Comparison of ENCODE assay signal across 7 cellular contexts in the genomic region with DNA sequence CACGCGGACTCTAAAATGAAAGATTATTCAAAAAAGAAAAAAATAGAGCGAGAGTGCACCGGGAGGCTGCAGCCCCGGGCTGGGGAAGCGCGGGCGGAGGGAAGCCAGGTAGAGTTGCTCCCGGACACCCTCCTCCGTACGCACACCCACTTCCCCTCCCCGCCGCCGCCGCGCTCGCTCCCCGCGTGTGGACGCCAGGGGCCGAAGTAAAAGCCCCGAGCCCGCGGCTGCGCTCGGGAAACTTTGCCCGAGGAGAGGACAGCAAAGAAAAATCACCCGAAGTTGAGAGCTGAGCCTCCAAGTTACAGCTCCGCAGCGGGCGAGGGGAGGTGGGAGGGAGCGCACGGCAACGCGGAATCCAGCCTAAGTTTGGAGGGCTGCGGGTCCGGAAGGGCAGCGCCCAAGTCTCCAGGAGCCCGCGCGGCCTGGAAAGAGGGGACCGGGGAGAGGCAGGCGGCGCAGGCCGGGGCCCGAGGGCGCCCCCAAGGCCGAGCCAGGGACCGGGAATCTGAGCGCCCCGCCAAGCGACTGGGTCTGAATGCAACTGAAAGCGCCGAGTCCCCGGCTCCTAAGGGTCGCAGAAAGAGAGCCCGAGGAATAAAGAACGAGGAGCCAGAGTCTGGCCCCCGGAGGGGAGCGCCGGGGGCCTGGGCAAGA. TPM values are rescaled to one million over a fixed set of nuclear protein-coding genes. Genes with fewer than 3 reads are reported as not detected.
DNase-seq lines count a peak whose midpoint lies in the region; TF ChIP-seq lines count a peak whose summit lies in the region.

No MANE protein-coding gene starts in this region.

- WGBS in endodermal cell (ENCODE audit: insufficient coverage in 1 of 2, insufficient read length in 1 of 2), 2 experiments: 0% methylated on average over 26 to 61 of the region's 61 CpGs

- peak; percentile 65 for DNase-seq in GDM1 (lab: John Stamatoyannopoulos, UW)
- DNase-seq in HFF-Myc (ENCODE audit: extremely low read depth, low read depth): no peak
- no peak for DNase-seq in SK-N-MC (ENCODE audit: low read depth, low spot score)
- DNase-seq in endodermal cell: peak; percentile 88
- DNase-seq in middle frontal gyrus (ENCODE audit: extremely low spot score, low spot score): no peak
- no peak for DNase-seq in T-helper 9 cell

- H3K27me3 Mint-ChIP-seq in endodermal cell (ENCODE audit: insufficient read depth): peaks cover 43% of the 10 kb centered on the region

- H3K9me3 ChIP-seq in SK-N-MC (ENCODE audit: low read depth, low read length) (no peaks in the 10 kb centered on the region), endodermal cell (ENCODE audit: control insufficient read depth, low read length) (no peaks in the 10 kb centered on the region), mucosa of rectum (ENCODE audit: control insufficient read depth in 2 of 2, low read length in 2 of 2) (no peaks in the 10 kb centered on the region)

- no peaks in the 10 kb centered on the region for H3K36me3 ChIP-seq in SK-N-MC (ENCODE audit: insufficient read depth, low read length)
- no peaks in the 10 kb centered on the region for H3K36me3 ChIP-seq in endodermal cell (ENCODE audit: control insufficient read depth, insufficient read depth, low read length)
- no peaks in the 10 kb centered on the region for H3K36me3 ChIP-seq in mucosa of rectum (ENCODE audit: control insufficient read depth in 2 of 2, insufficient read depth in 2 of 2, low read length in 2 of 2)

- H3K4me3 ChIP-seq in HFF-Myc (replicated peaks; ENCODE audit: low read depth, low read length): peak overlapping the region; percentile 64
- H3K4me3 ChIP-seq in SK-N-MC: peak overlapping the region; percentile 92
- H3K4me3 ChIP-seq in endodermal cell (ENCODE audit: low read length): peak overlapping the region; percentile 86
- H3K4me3 ChIP-seq in mucosa of rectum (ENCODE audit: low read length in 2 of 2): peak overlapping the region; percentile 70 to 78

- TF ChIP-seq CTCF in HFF-Myc (IDR thresholded peaks at IDR 0.05; ENCODE audit: low read depth, low read length, missing control alignments) (no peak), endodermal cell (conservative IDR thresholded peaks at IDR 0.05) (no peak)

- peaks cover 49% of the 10 kb centered on the region for H3K27me3 ChIP-seq in endodermal cell (ENCODE audit: control insufficient read depth, insufficient read depth, low read length, poor library complexity, severe bottlenecking)
- H3K27me3 ChIP-seq in mucosa of rectum (ENCODE audit: control insufficient read depth in 2 of 2, insufficient read depth in 2 of 2, low read length in 2 of 2): no peaks in the 10 kb centered on the region

- H3K4me1 Mint-ChIP-seq in endodermal cell: peaks cover 19% of the 10 kb centered on the region

- no peaks in the 10 kb centered on the region for H3K4me1 ChIP-seq in endodermal cell (ENCODE audit: control insufficient read depth, insufficient read depth, low read length)
- peaks cover 6 to 13% of the 10 kb centered on the region in 2 donors for H3K4me1 ChIP-seq in mucosa of rectum (ENCODE audit: control insufficient read depth in 2 of 2, insufficient read depth in 2 of 2, low read length in 2 of 2)

- H3K9ac ChIP-seq in SK-N-MC (ENCODE audit: insufficient read length): no peak overlapping the region
- peak overlapping the region; percentile 18 for H3K9ac ChIP-seq in endodermal cell (ENCODE audit: extremely low read depth, low read length, poor library complexity, severe bottlenecking)
- H3K9ac ChIP-seq in mucosa of rectum (ENCODE audit: low read depth in 1 of 2, low read length in 2 of 2): peak overlapping the region; percentile 57 to 83

- H3K9me3 Mint-ChIP-seq in endodermal cell: no peaks in the 10 kb centered on the region

- peak overlapping the region; percentile 83 for H3K4me3 Mint-ChIP-seq in endodermal cell

- H3K36me3 Mint-ChIP-seq in endodermal cell (ENCODE audit: low read depth): no peaks in the 10 kb centered on the region

- H3K27ac ChIP-seq in SK-N-MC: no peak overlapping the region
- H3K27ac ChIP-seq in endodermal cell (ENCODE audit: low read depth, low read length): peak overlapping the region; percentile 70
- peak overlapping the region; percentile 61 to 76 for H3K27ac ChIP-seq in mucosa of rectum (ENCODE audit: low read depth in 2 of 2, low read length in 2 of 2)

- H3K27ac Mint-ChIP-seq in endodermal cell: no peak overlapping the region

RNA-seq across cellular contexts. Expression of a gene that starts 0.7 kb away (rescaled TPM):
- 10 to 100 TPM; 14.7 to 16.3 TPM for total RNA-seq in endodermal cell
- 45.3 TPM for polyA plus RNA-seq in endodermal cell (2013, experiment 1 of 2)
- polyA plus RNA-seq in endodermal cell (2013, experiment 2 of 2): 38.5 TPM

Comparison
In these comparisons a context has a peak if more than half of its experiments do, and no peak if none do; other contexts are left out.
1. DNase-seq: peak in GDM1 (single experiment) and endodermal cell (single experiment); none in HFF-Myc (single experiment), SK-N-MC (single experiment), middle frontal gyrus (single experiment) and T-helper 9 cell (single experiment).
2. Peak in every context shown above with its lines, with median percentiles within 50 percentile points of each other: H3K4me3 ChIP-seq.